ENCODE assay signal across 34 cellular contexts in genomic region chr13:68540244-68540643, GRCh38.
"Had no signal": no experiment of that assay in that cellular context is flagged by ENCODE, and none has a peak within 500 bp of the region (broad histone marks: within the 10 kb centered on the region; RNA-seq: fewer than 3 reads in every experiment).

No MANE protein-coding gene starts in this region.

- H3K4me1 ChIP-seq: adrenal gland, colonic mucosa had no signal

- H3K27ac ChIP-seq: adrenal gland, cardiac muscle cell, colonic mucosa, VCaP had no signal

- H3K9me3 Mint-ChIP-seq: activated B cell treated with CpG ODN at 0.5 μM for 24 hours; activated CD4-positive, alpha-beta memory T cell treated with anti-CD3 and anti-CD28 coated beads, Interleukin-2, amount 10 ng/mL, durations not matched to agents 7 days and 5 days; activated naive CD8-positive, alpha-beta T cell treated with anti-CD3 and anti-CD28 coated beads for 36 hours; brain had no signal

- H3K36me3 Mint-ChIP-seq: activated CD8-positive, alpha-beta memory T cell treated with anti-CD3 and anti-CD28 coated beads, Interleukin-2, amount 10 ng/mL, durations not matched to agents 7 days and 5 days; activated naive CD4-positive, alpha-beta T cell treated with anti-CD3 and anti-CD28 coated beads, Interleukin-2, amount 50 U/mL, for 72 hours; activated naive CD8-positive, alpha-beta T cell treated with anti-CD3 and anti-CD28 coated beads for 36 hours; brain had no signal

- H3K27ac Mint-ChIP-seq: activated B cell treated with CpG ODN at 0.5 μM for 24 hours; activated CD4-positive, alpha-beta memory T cell treated with anti-CD3 and anti-CD28 coated beads, Interleukin-2, amount 10 ng/mL, durations not matched to agents 7 days and 5 days; activated CD4-positive, alpha-beta T cell treated with anti-CD3 and anti-CD28 coated beads, Interleukin-2, amount 10 ng/mL, durations not matched to agents 24 days and 14 days; activated CD8-positive, alpha-beta memory T cell treated with anti-CD3 and anti-CD28 coated beads, Interleukin-2, amount 10 ng/mL, durations not matched to agents 7 days and 5 days; activated CD8-positive, alpha-beta T cell treated with anti-CD3 and anti-CD28 coated beads, Interleukin-2, amount 10 ng/mL, durations not matched to agents 7 days and 5 days; activated naive CD4-positive, alpha-beta T cell treated with anti-CD3 and anti-CD28 coated beads for 36 hours; activated naive CD4-positive, alpha-beta T cell treated with anti-CD3 and anti-CD28 coated beads, Interleukin-2, amount 50 U/mL, for 72 hours; activated naive CD8-positive, alpha-beta T cell treated with anti-CD3 and anti-CD28 coated beads for 36 hours; activated T-cell treated with anti-CD3 and anti-CD28 coated beads, Interleukin-2, amount 50 U/mL, for 24 hours; activated T-helper 2 cell treated with anti-CD3 and anti-CD28 coated beads, Interferon-gamma antibody, Interleukin-2, Interleukin-4, amounts not matched to agents 10 μg/mL and 5 μg/mL and 100 μg/mL, durations not matched to agents 14 hours and 24 hours and 36 hours; brain; T-helper 1 cell treated with Interleukin-12 subunit alpha and Interleukin-12 subunit beta and Interleukin-4 antibody, amounts not matched to agents 30 μg/mL and 1 μg/mL, for 36 hours; T-helper 2 cell treated with Interferon-gamma antibody and Interleukin-4, amounts not matched to agents 5 μg/mL and 100 μg/mL, for 36 hours had no signal

- H3K4me3 ChIP-seq: adrenal gland, cardiac muscle cell, colonic mucosa had no signal

- ATAC-seq: activated CD8-positive, alpha-beta memory T cell treated with anti-CD3 and anti-CD28 coated beads, Interleukin-2, amount 10 ng/mL, durations not matched to agents 7 days and 5 days; activated CD8-positive, alpha-beta T cell treated with anti-CD3 and anti-CD28 coated beads, Interleukin-2, amount 10 ng/mL, durations not matched to agents 7 days and 5 days; activated naive CD4-positive, alpha-beta T cell treated with anti-CD3 and anti-CD28 coated beads, Interleukin-2, amount 50 U/mL, for 72 hours had no signal

- H3K4me3 Mint-ChIP-seq: activated B cell treated with CpG ODN at 0.5 μM for 24 hours; activated CD4-positive, alpha-beta memory T cell treated with anti-CD3 and anti-CD28 coated beads, Interleukin-2, amount 10 ng/mL, durations not matched to agents 7 days and 5 days; activated CD4-positive, alpha-beta T cell treated with anti-CD3 and anti-CD28 coated beads, Interleukin-2, amount 10 ng/mL, durations not matched to agents 24 days and 14 days; activated CD8-positive, alpha-beta memory T cell treated with anti-CD3 and anti-CD28 coated beads, Interleukin-2, amount 10 ng/mL, durations not matched to agents 7 days and 5 days; activated CD8-positive, alpha-beta T cell treated with anti-CD3 and anti-CD28 coated beads, Interleukin-2, amount 10 ng/mL, durations not matched to agents 7 days and 5 days; activated naive CD4-positive, alpha-beta T cell treated with anti-CD3 and anti-CD28 coated beads for 36 hours; activated naive CD8-positive, alpha-beta T cell treated with anti-CD3 and anti-CD28 coated beads for 36 hours; activated T-cell treated with anti-CD3 and anti-CD28 coated beads, Interleukin-2, amount 50 U/mL, for 24 hours; brain; central memory CD8-positive, alpha-beta T cell; T-helper 1 cell treated with Interleukin-12 subunit alpha and Interleukin-12 subunit beta and Interleukin-4 antibody, amounts not matched to agents 30 μg/mL and 1 μg/mL, for 36 hours; T-helper 2 cell treated with Interferon-gamma antibody and Interleukin-4, amounts not matched to agents 5 μg/mL and 100 μg/mL, for 36 hours had no signal

- H3K27me3 Mint-ChIP-seq: activated B cell treated with CpG ODN at 0.5 μM for 24 hours; activated CD4-positive, alpha-beta memory T cell treated with anti-CD3 and anti-CD28 coated beads, Interleukin-2, amount 10 ng/mL, durations not matched to agents 7 days and 5 days; activated CD4-positive, alpha-beta T cell treated with anti-CD3 and anti-CD28 coated beads, Interleukin-2, amount 10 ng/mL, durations not matched to agents 24 days and 14 days; activated CD8-positive, alpha-beta memory T cell treated with anti-CD3 and anti-CD28 coated beads, Interleukin-2, amount 10 ng/mL, durations not matched to agents 7 days and 5 days; activated naive CD8-positive, alpha-beta T cell treated with anti-CD3 and anti-CD28 coated beads for 36 hours; activated T-cell treated with anti-CD3 and anti-CD28 coated beads, Interleukin-2, amount 50 U/mL, for 24 hours; brain; central memory CD8-positive, alpha-beta T cell had no signal

- H3K4me1 Mint-ChIP-seq: activated B cell treated with CpG ODN at 0.5 μM for 24 hours; activated CD4-positive, alpha-beta memory T cell treated with anti-CD3 and anti-CD28 coated beads, Interleukin-2, amount 10 ng/mL, durations not matched to agents 7 days and 5 days; activated CD4-positive, alpha-beta T cell treated with anti-CD3 and anti-CD28 coated beads, Interleukin-2, amount 10 ng/mL, durations not matched to agents 24 days and 14 days; activated CD8-positive, alpha-beta memory T cell treated with anti-CD3 and anti-CD28 coated beads, Interleukin-2, amount 10 ng/mL, durations not matched to agents 7 days and 5 days; activated naive CD8-positive, alpha-beta T cell treated with anti-CD3 and anti-CD28 coated beads for 36 hours; brain; central memory CD8-positive, alpha-beta T cell had no signal

- H3K9me3 ChIP-seq: adrenal gland, colonic mucosa had no signal

- H3K36me3 ChIP-seq: adrenal gland, cardiac muscle cell, colonic mucosa had no signal

- H3K27me3 ChIP-seq: adrenal gland, cardiac muscle cell, colonic mucosa had no signal

- DNase-seq: activated B cell treated with CpG ODN at 0.5 μM for 24 hours; activated CD4-positive, alpha-beta memory T cell treated with anti-CD3 and anti-CD28 coated beads, Interleukin-2, amount 10 ng/mL, durations not matched to agents 7 days and 5 days; activated CD4-positive, alpha-beta T cell treated with anti-CD3 and anti-CD28 coated beads for 4 hours; activated CD4-positive, alpha-beta T cell treated with anti-CD3 and anti-CD28 coated beads, Interleukin-2, amount 10 ng/mL, durations not matched to agents 24 days and 14 days; activated CD4-positive, alpha-beta T cell treated with anti-CD3 and anti-CD28 coated beads, Interleukin-2, amount 50 U/mL, for 48 hours; activated CD4-positive, CD25-positive, alpha-beta regulatory T cell treated with anti-CD3 and anti-CD28 coated beads, Interleukin-2, amount 50 U/mL, for 72 hours; activated CD8-positive, alpha-beta memory T cell treated with anti-CD3 and anti-CD28 coated beads for 24 hours; activated CD8-positive, alpha-beta memory T cell treated with anti-CD3 and anti-CD28 coated beads, Interleukin-2, amount 10 ng/mL, durations not matched to agents 7 days and 5 days; activated CD8-positive, alpha-beta memory T cell treated with anti-CD3 and anti-CD28 coated beads, Interleukin-2, amount 50 U/mL, for 48 hours; activated CD8-positive, alpha-beta T cell treated with anti-CD3 and anti-CD28 coated beads, Interleukin-2, amount 10 ng/mL, durations not matched to agents 7 days and 5 days; activated effector memory CD4-positive, alpha-beta T cell treated with Interleukin-2 at 50 U/mL for 16 hours; activated gamma-delta T cell; activated naive CD4-positive, alpha-beta T cell; activated naive CD4-positive, alpha-beta T cell treated with anti-CD3 and anti-CD28 coated beads for 36 hours; activated naive CD4-positive, alpha-beta T cell treated with anti-CD3 and anti-CD28 coated beads, Interleukin-2, amount 50 U/mL, for 16 hours; activated naive CD8-positive, alpha-beta T cell treated with anti-CD3 and anti-CD28 coated beads for 36 hours; activated T-cell treated with anti-CD3 and anti-CD28 coated beads, Interleukin-2, amount 50 U/mL, for 24 hours; activated T-cell treated with anti-CD3 and anti-CD28 coated beads, Interleukin-2, amount 50 U/mL, for 48 hours; adrenal gland; amniotic stem cell; aorta; caudate nucleus; cerebellar nuclear complex; colonic mucosa; T-helper 2 cell; T-helper 9 cell had no signal
